Comparison of ENCODE assay signal across 6 cellular contexts in genomic region chr19:23709347-23709746, GRCh38.
"Had no signal": no experiment of that assay in that cellular context is flagged by ENCODE, and none has a peak within 500 bp of the region (broad histone marks: within the 10 kb centered on the region; RNA-seq: fewer than 3 reads in every experiment).

No MANE protein-coding gene starts in this region.

- H3K4me3 ChIP-seq: K562 had no signal

- DNase-seq: IMR-90, KBM-7, KG1 had no signal

- H3K27ac ChIP-seq: HL-60 had no signal

- ATAC-seq: HepG2, K562 had no signal
